In the genomic region with DNA sequence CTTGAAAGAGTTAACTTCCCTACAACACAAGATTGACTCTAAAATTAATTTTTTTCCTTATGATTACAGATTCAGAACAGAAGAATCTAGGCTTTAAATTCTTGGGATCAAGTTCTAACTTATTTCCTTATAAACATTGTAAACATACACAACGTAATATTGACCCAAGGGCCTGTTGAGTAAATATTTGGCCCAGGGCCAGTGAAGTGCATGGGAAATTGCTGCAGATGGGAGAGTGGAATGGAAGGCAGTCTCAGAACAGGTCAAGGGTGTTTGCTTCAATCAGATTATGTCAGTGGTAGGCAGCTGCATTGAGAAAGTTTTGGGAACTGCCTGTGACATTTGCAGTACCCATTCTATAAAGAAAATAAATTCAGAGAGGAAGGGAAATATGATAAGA, we compare ENCODE assay signal across 12 cellular contexts.
DNase-seq lines count a peak whose midpoint lies in the region; ATAC-seq and TF ChIP-seq lines count a peak whose summit lies in the region.
"Had no signal": no experiment of that assay in that cellular context is flagged by ENCODE, and none has a peak within 500 bp of the region (broad histone marks: within the 10 kb centered on the region; RNA-seq: fewer than 3 reads in every experiment).

No MANE protein-coding gene starts in this region.

- H3K9me3 Mint-ChIP-seq in activated T-cell treated with anti-CD3 and anti-CD28 coated beads, Interleukin-2, amount 50 U/mL, for 4 hours, result no peaks in the 10 kb centered on the region
- H3K9me3 Mint-ChIP-seq: CD8-positive, alpha-beta memory T cell had no signal

- no peaks in the 10 kb centered on the region for H3K4me1 ChIP-seq in mucosa of descending colon (ENCODE audit: low read depth)

- TF ChIP-seq CTCF in choroid plexus epithelial cell (conservative IDR thresholded peaks at IDR 0.05; ENCODE audit: low read depth, low read length), result no peak
- no peak for TF ChIP-seq CTCF in mucosa of descending colon (IDR thresholded peaks at IDR 0.05)

- no peak overlapping the region for H3K4me3 ChIP-seq in choroid plexus epithelial cell (ENCODE audit: low read depth, low read length)
- H3K4me3 ChIP-seq in mucosa of descending colon, result no peak overlapping the region
- H3K4me3 ChIP-seq: esophagus squamous epithelium had no signal

- no peaks in the 10 kb centered on the region for H3K36me3 ChIP-seq in mucosa of descending colon (ENCODE audit: low read depth)

- no peaks in the 10 kb centered on the region for H3K36me3 Mint-ChIP-seq in activated T-cell treated with anti-CD3 and anti-CD28 coated beads, Interleukin-2, amount 50 U/mL, for 4 hours (ENCODE audit: insufficient read depth)
- H3K36me3 Mint-ChIP-seq: CD8-positive, alpha-beta memory T cell had no signal

- DNase-seq in DMS153 treated with DMSO at 0.1 percent for 48 hours (lab: John Stamatoyannopoulos, UW; ENCODE audit: unreplicated experiment) (peak; percentile 17), NCI-H1105 treated with DMSO at 0.1 percent for 48 hours (lab: John Stamatoyannopoulos, UW) (peak; percentile 58), choroid plexus epithelial cell (ENCODE audit: low read depth) (peak; percentile 94), mucosa of descending colon (peak in 2 of 3 donors; percentile 55 to 92), inferior parietal cortex (ENCODE audit: extremely low spot score) (no peak)
- no peak for DNase-seq in activated T-cell treated with anti-CD3 and anti-CD28 coated beads, Interleukin-2, amount 50 U/mL, for 4 hours
- DNase-seq in stimulated activated CD4-positive, alpha-beta T cell treated with anti-CD3 and anti-CD28 coated beads, Interleukin-2, amount 100 ng/mL, for 48 hours, result no peak
- DNase-seq: CD8-positive, alpha-beta memory T cell; esophagus squamous epithelium; NCI-H2081 treated with DMSO at 0.1 percent for 48 hours; T1000 had no signal

- intact Hi-C loops in mucosa of descending colon (cut with DNase I, micrococcal nuclease), result no loop called here

- ATAC-seq in mucosa of descending colon, result peak; percentile 95
- no peak for ATAC-seq in activated T-cell treated with anti-CD3 and anti-CD28 coated beads, Interleukin-2, amount 50 U/mL, for 4 hours
- ATAC-seq in activated CD4-positive, CD25-positive, alpha-beta regulatory T cell treated with anti-CD3 and anti-CD28 coated beads, Interleukin-2, amount 50 U/mL, for 24 hours, result no peak

- no peak overlapping the region for H3K4me3 Mint-ChIP-seq in activated T-cell treated with anti-CD3 and anti-CD28 coated beads, Interleukin-2, amount 50 U/mL, for 4 hours
- H3K4me3 Mint-ChIP-seq: CD8-positive, alpha-beta memory T cell had no signal

- H3K9me3 ChIP-seq in mucosa of descending colon, result no peaks in the 10 kb centered on the region
- H3K9me3 ChIP-seq: esophagus squamous epithelium had no signal

- peaks cover 1% of the 10 kb centered on the region for H3K4me1 Mint-ChIP-seq in activated T-cell treated with anti-CD3 and anti-CD28 coated beads, Interleukin-2, amount 50 U/mL, for 4 hours (ENCODE audit: low read depth)
- H3K4me1 Mint-ChIP-seq: CD8-positive, alpha-beta memory T cell had no signal

- H3K27me3 Mint-ChIP-seq in activated T-cell treated with anti-CD3 and anti-CD28 coated beads, Interleukin-2, amount 50 U/mL, for 4 hours (ENCODE audit: low read depth), result peaks cover 4% of the 10 kb centered on the region

Comparison
In these comparisons a context has a peak if more than half of its experiments do, and no peak if none do; other contexts are left out.
1. DNase-seq: peak in DMS153 treated with DMSO at 0.1 percent for 48 hours (single experiment), NCI-H1105 treated with DMSO at 0.1 percent for 48 hours (single experiment), choroid plexus epithelial cell (single experiment) and mucosa of descending colon (2 of 3); none in inferior parietal cortex (single experiment), activated T-cell treated with anti-CD3 and anti-CD28 coated beads, Interleukin-2, amount 50 U/mL, for 4 hours (single experiment) and stimulated activated CD4-positive, alpha-beta T cell treated with anti-CD3 and anti-CD28 coated beads, Interleukin-2, amount 100 ng/mL, for 48 hours (0 of 2).